In genomic region chr9:107118873-107119272, GRCh38 we compare ENCODE assay signal across 17 cellular contexts.
DNase-seq lines count a peak whose midpoint lies in the region; ATAC-seq, FAIRE-seq and TF ChIP-seq lines count a peak whose summit lies in the region.
"Had no signal": no experiment of that assay in that cellular context is flagged by ENCODE, and none has a peak within 500 bp of the region (broad histone marks: within the 10 kb centered on the region; RNA-seq: fewer than 3 reads in every experiment).

No MANE protein-coding gene starts in this region.

- H3K4me3 ChIP-seq in right cardiac atrium (ENCODE audit: low read length) (no peak overlapping the region), K562 (no peak overlapping the region), H7 (ENCODE audit: insufficient read depth, low read depth, low read length) (no peak overlapping the region), stomach (no peak overlapping the region)
- H3K4me3 ChIP-seq: BLaER1, GM12878 had no signal

- H3K36me3 Mint-ChIP-seq in activated T-cell treated with anti-CD3 and anti-CD28 coated beads, Interleukin-2, amount 50 U/mL, for 4 hours (ENCODE audit: insufficient read depth), result no peaks in the 10 kb centered on the region
- H3K36me3 Mint-ChIP-seq: CD14-positive monocyte; CD8-positive, alpha-beta T cell had no signal

- in situ Hi-C loops in K562 (cut with MboI), result no loop called here

- intact Hi-C loops in Right ventricle myocardium superior (cut with DNase I), result no loop called here
- intact Hi-C loops in right cardiac atrium (cut with DNase I), result no loop called here
- intact Hi-C loops in K562 (cut with micrococcal nuclease), result no loop called here
- intact Hi-C loops in stomach (cut with DNase I; ENCODE audit: low total_unique reads), result no loop called here

- POLR2A ChIA-PET in K562 (lab: Yijun Ruan, JAX), result interaction anchor here (1.2 kb wide), 1 partner anchor 12 kb away, joined by 3 read pairs; no protein-coding TSS in a partner anchor

- H3K27ac ChIP-seq in right cardiac atrium (ENCODE audit: low read length) (no peak overlapping the region), K562 (ENCODE audit: extremely low read depth, low read depth, low read length) (no peak overlapping the region), stomach (no peak overlapping the region)
- H3K27ac ChIP-seq: BLaER1, HL-60 had no signal

- no peak for TF ChIP-seq RAD21 in K562 (CRISPR knock-in tag; conservative IDR thresholded peaks at IDR 0.05 in 1 of 2, IDR thresholded peaks at IDR 0.05 in 1 of 2)

- no peak overlapping the region for H3K4me2 ChIP-seq in K562 (ENCODE audit: insufficient read depth, low read length)
- H3K4me2 ChIP-seq: BLaER1 had no signal

- no peak overlapping the region for H2AFZ ChIP-seq in K562 (ENCODE audit: low read depth, low read length)

- TF ChIP-seq CTCF in K562 (IDR thresholded peaks at IDR 0.05 in 2 of 3, conservative IDR thresholded peaks at IDR 0.05 in 1 of 3; ENCODE audit: insufficient read depth in 2 of 3, low read depth in 1 of 3, low read length in 3 of 3), result no peak
- no peak for TF ChIP-seq CTCF in stomach (IDR thresholded peaks at IDR 0.05)

- no peaks in the 10 kb centered on the region for H3K4me1 ChIP-seq in right cardiac atrium (ENCODE audit: control insufficient read depth, insufficient read depth, low read length)
- no peaks in the 10 kb centered on the region for H3K4me1 ChIP-seq in K562 (replicated peaks in 1 of 2; ENCODE audit: control insufficient read depth in 2 of 2, insufficient read depth in 2 of 2, low read length in 2 of 2)
- no peaks in the 10 kb centered on the region for H3K4me1 ChIP-seq in stomach
- H3K4me1 ChIP-seq: BLaER1 had no signal

- no peak for FAIRE-seq in K562 (lab: Jason Lieb, UNC)
- FAIRE-seq: GM12878 had no signal

- no peaks in the 10 kb centered on the region for H3K27me3 ChIP-seq in right cardiac atrium (ENCODE audit: control insufficient read depth, insufficient read depth)
- peaks cover 0 to 4% of the 10 kb centered on the region in 2 experiments; a peak in 1 of 5 replicates for H3K27me3 ChIP-seq in K562 (ENCODE audit: control insufficient read depth in 2 of 2, insufficient read depth in 2 of 2, low read length in 2 of 2)
- H3K27me3 ChIP-seq in H7 (ENCODE audit: control insufficient read depth, insufficient read depth, low read length), result no peaks in the 10 kb centered on the region
- no peaks in the 10 kb centered on the region for H3K27me3 ChIP-seq in stomach
- H3K27me3 ChIP-seq: BLaER1 had no signal

- H3K36me3 ChIP-seq in K562 (ENCODE audit: control insufficient read depth, insufficient read depth, low read length) (no peaks in the 10 kb centered on the region), H7 (replicated peaks; ENCODE audit: control insufficient read depth, insufficient read depth, low read length) (no peaks in the 10 kb centered on the region), stomach (no peaks in the 10 kb centered on the region)
- H3K36me3 ChIP-seq: BLaER1 had no signal

- DNase-seq in Right ventricle myocardium superior (no peak), right cardiac atrium (no peak), K562 (ENCODE audit: extremely low read depth in 1 of 4, low spot score in 3 of 4) (no peak), left kidney (ENCODE audit: low read depth, low spot score) (peak; percentile 84), H7 (no peak), stomach (no peak)
- no peak for DNase-seq in activated T-cell treated with anti-CD3 and anti-CD28 coated beads, Interleukin-2, amount 50 U/mL, for 4 hours
- DNase-seq: 8988T; Calu3; CD8-positive, alpha-beta T cell; DMS79 treated with DMSO at 0.1 percent for 48 hours; GOT3; H9 had no signal

- no TSS peak for BruUV-seq in K562 (replicated peaks; lab: Mats Ljungman, UMichigan)

- H3K4me1 Mint-ChIP-seq in activated T-cell treated with anti-CD3 and anti-CD28 coated beads, Interleukin-2, amount 50 U/mL, for 4 hours (ENCODE audit: low read depth), result no peaks in the 10 kb centered on the region

- no peaks in the 10 kb centered on the region for H3K9me3 Mint-ChIP-seq in activated T-cell treated with anti-CD3 and anti-CD28 coated beads, Interleukin-2, amount 50 U/mL, for 4 hours
- H3K9me3 Mint-ChIP-seq: CD8-positive, alpha-beta T cell; H9 had no signal

- TF ChIP-seq EP300 in K562 (IDR thresholded peaks at IDR 0.05; ENCODE audit: low read length) (no peak), stomach (IDR thresholded peaks at IDR 0.05) (no peak)

- no peaks in the 10 kb centered on the region for H3K9me1 ChIP-seq in K562 (ENCODE audit: control insufficient read depth, insufficient read depth, low read length)

- 66% methylated on average over 4 of the region's 4 CpGs for WGBS in right cardiac atrium
- WGBS in K562 (ENCODE audit: insufficient coverage, low coverage, missing lambda C conversion rate), result 0% methylated on average over 4 of the region's 4 CpGs
- 64 to 80% (median 74%) methylated on average over 4 of the region's 4 CpGs for WGBS in stomach, 5 donors

- peak; percentile 21 for ATAC-seq in Right ventricle myocardium superior (ENCODE audit: poor library complexity)
- ATAC-seq in right cardiac atrium, result no peak
- ATAC-seq in K562, result no peak
- no peak for ATAC-seq in activated T-cell treated with anti-CD3 and anti-CD28 coated beads, Interleukin-2, amount 50 U/mL, for 4 hours
- ATAC-seq: CD8-positive, alpha-beta T cell; GM12878 had no signal

- H3K79me2 ChIP-seq in K562 (ENCODE audit: control insufficient read depth, insufficient read depth, low read length), result no peaks in the 10 kb centered on the region

- CTCF ChIA-PET in K562 (lab: Yijun Ruan, JAX; ENCODE audit: low intra/inter-chr PET ratio), result no interaction called here

- H3K4me3 Mint-ChIP-seq in activated T-cell treated with anti-CD3 and anti-CD28 coated beads, Interleukin-2, amount 50 U/mL, for 4 hours, result no peak overlapping the region
- H3K4me3 Mint-ChIP-seq: CD14-positive monocyte; CD8-positive, alpha-beta T cell; H9 had no signal

- TF ChIP-seq POLR2A in K562 (conservative IDR thresholded peaks at IDR 0.05) (no peak), stomach (IDR thresholded peaks at IDR 0.05) (no peak)

- H3K9me3 ChIP-seq in right cardiac atrium (ENCODE audit: control insufficient read depth, low read length) (no peaks in the 10 kb centered on the region), K562 (replicated peaks; ENCODE audit: control insufficient read depth, insufficient read depth, low read depth, low read length) (no peaks in the 10 kb centered on the region), stomach (no peaks in the 10 kb centered on the region)
- H3K9me3 ChIP-seq: BLaER1 had no signal

- H3K27me3 Mint-ChIP-seq in activated T-cell treated with anti-CD3 and anti-CD28 coated beads, Interleukin-2, amount 50 U/mL, for 4 hours (ENCODE audit: low read depth), result no peaks in the 10 kb centered on the region

- no peaks in the 10 kb centered on the region for H4K20me1 ChIP-seq in K562 (replicated peaks; ENCODE audit: control insufficient read depth, insufficient read depth, low read length)
- H4K20me1 ChIP-seq: BLaER1 had no signal

- no peak overlapping the region for H3K9ac ChIP-seq in K562 (ENCODE audit: insufficient read depth in 1 of 2, low read depth in 2 of 2, low read length in 2 of 2)
- H3K9ac ChIP-seq: BLaER1 had no signal

TF ChIP-seq in K562, 482 proteins besides CTCF, POLR2A, EP300 and RAD21:
- TF ChIP-seq EGR1 (conservative IDR thresholded peaks at IDR 0.05), result peak; percentile 26; the same call in 1 of the 2 replicates
- no peak for TF ChIP-seq TAF7 (tag; IDR thresholded peaks at IDR 0.05)
